In the genomic region with DNA sequence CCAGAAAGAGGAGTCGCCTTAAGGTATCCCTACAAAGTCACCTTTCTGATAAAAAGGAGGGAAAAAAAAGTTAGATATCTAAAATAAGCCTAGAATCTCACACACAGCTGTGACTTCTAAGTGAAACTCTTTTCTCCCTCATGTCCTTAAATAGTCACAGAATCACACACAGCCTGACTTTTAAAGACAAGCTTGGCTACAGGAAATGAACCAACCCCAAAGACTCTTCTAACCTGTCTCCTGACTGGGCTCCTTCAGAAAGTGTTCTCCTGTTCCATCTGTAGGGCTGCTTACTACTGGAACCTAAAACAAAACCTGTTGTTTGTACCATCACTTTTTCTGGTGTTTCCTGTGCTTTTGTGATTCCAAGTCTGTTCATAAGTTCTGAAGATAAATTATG, we compare ENCODE assay signal across 20 cellular contexts.
"Had no signal": no experiment of that assay in that cellular context is flagged by ENCODE, and none has a peak within 500 bp of the region (broad histone marks: within the 10 kb centered on the region; RNA-seq: fewer than 3 reads in every experiment).

No MANE protein-coding gene starts in this region.

- H3K27ac Mint-ChIP-seq: naive thymus-derived CD4-positive, alpha-beta T cell; nephron progenitor cell; stimulated activated naive B cell treated with anti-CD40 and anti-IgM and Interleukin-4, amounts not matched to agents 10 μg/mL and 1 μg/mL and 100 μg/mL, for 72 hours; type B pancreatic cell had no signal

- H3K4me3 ChIP-seq: colonic mucosa, heart right ventricle, psoas muscle, right lobe of liver, suprapubic skin, thyroid gland, vagina had no signal

- H3K9me3 Mint-ChIP-seq: type B pancreatic cell had no signal

- H3K27me3 Mint-ChIP-seq: type B pancreatic cell had no signal

- H3K4me1 Mint-ChIP-seq: stimulated activated naive B cell treated with anti-CD40 and anti-IgM and Interleukin-4, amounts not matched to agents 10 μg/mL and 1 μg/mL and 100 μg/mL, for 72 hours had no signal

- H3K4me3 Mint-ChIP-seq: naive thymus-derived CD4-positive, alpha-beta T cell; nephron progenitor cell; stimulated activated naive B cell treated with anti-CD40 and anti-IgM and Interleukin-4, amounts not matched to agents 10 μg/mL and 1 μg/mL and 100 μg/mL, for 72 hours; type B pancreatic cell had no signal

- ATAC-seq: heart right ventricle; naive thymus-derived CD4-positive, alpha-beta T cell; psoas muscle; right lobe of liver; stimulated activated naive B cell treated with anti-CD40 and anti-IgM and Interleukin-4, amounts not matched to agents 10 μg/mL and 1 μg/mL and 100 μg/mL, for 72 hours had no signal

- DNase-seq: colonic mucosa; dermis blood vessel endothelial cell; erythroblast; heart right ventricle; hypothalamus; kidney glomerular epithelial cell; mesendoderm; naive thymus-derived CD4-positive, alpha-beta T cell; nephron progenitor cell; psoas muscle; retina; right lobe of liver; stimulated activated CD4-positive, alpha-beta T cell treated with anti-CD3 and anti-CD28 coated beads, Interleukin-15, amount 100 ng/mL, for 24 hours; stimulated activated CD4-positive, alpha-beta T cell treated with anti-CD3 and anti-CD28 coated beads, Interleukin-1b, Interleukin-23, amount 100 ng/mL, for 48 hours; stimulated activated CD4-positive, alpha-beta T cell treated with anti-CD3 and anti-CD28 coated beads, Interleukin-4, amount 100 ng/mL, for 24 hours; stimulated activated naive B cell treated with anti-CD40 and anti-IgM and Interleukin-4, amounts not matched to agents 10 μg/mL and 1 μg/mL and 100 μg/mL, for 72 hours; thyroid gland had no signal

- H3K36me3 Mint-ChIP-seq: stimulated activated naive B cell treated with anti-CD40 and anti-IgM and Interleukin-4, amounts not matched to agents 10 μg/mL and 1 μg/mL and 100 μg/mL, for 72 hours; type B pancreatic cell had no signal
